In the genomic region with DNA sequence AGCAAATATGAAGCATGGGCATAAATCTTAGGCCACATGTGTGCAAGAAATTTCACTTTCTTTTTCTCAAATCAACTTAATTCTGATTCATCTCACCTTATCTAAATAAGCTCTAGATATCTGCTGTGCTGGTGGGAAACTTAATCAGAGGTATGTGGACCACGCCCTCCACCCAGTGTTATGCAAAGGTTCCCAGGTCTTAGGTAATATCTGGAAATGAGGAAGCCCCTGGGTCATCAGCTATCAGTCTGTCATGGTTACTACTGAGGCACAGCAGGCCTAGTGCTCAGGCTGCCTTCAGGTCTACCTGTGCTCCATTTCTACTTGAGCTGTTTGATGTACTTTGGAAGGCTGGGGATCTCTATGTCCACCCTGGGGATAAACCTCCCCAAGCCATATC, we compare ENCODE assay signal across 23 cellular contexts.
DNase-seq lines count a peak whose midpoint lies in the region; ATAC-seq, FAIRE-seq and TF ChIP-seq lines count a peak whose summit lies in the region.
"Had no signal": no experiment of that assay in that cellular context is flagged by ENCODE, and none has a peak within 500 bp of the region (broad histone marks: within the 10 kb centered on the region; RNA-seq: fewer than 3 reads in every experiment).

No MANE protein-coding gene starts in this region.

- H3K27ac ChIP-seq in HUES6 (ENCODE audit: low read depth, low read length) (peak overlapping the region; percentile 54; the same call in 1 of the 2 replicates), H1 (ENCODE audit: low read depth, low read length) (no peak overlapping the region), mesendoderm (ENCODE audit: low read depth, low read length) (no peak overlapping the region), esophagus muscularis mucosa (replicated peaks in 1 of 4) (no peak overlapping the region), testis (no peak overlapping the region)
- H3K27ac ChIP-seq: C4-2B, HL-60, Peyer's patch, SJCRH30 had no signal

- WGBS in H1 (ENCODE audit: extremely low coverage in 1 of 2, insufficient coverage in 1 of 2, insufficient read length in 1 of 2, insufficient replicate concordance in 2 of 2, low coverage in 1 of 2, low lambda C conversion rate in 2 of 2, missing lambda C conversion rate in 1 of 2), 2 experiments: 71% methylated on average over 1 of the region's 1 CpG; no CpG with 5 or more reads in 1 of the 2 experiments
- WGBS in mesendoderm (ENCODE audit: extremely low coverage, insufficient coverage, low lambda C conversion rate): no CpG with 5 or more reads among the region's 1 CpG
- WGBS in esophagus muscularis mucosa: 60% methylated on average over 1 of the region's 1 CpG
- 88 to 93% methylated on average over 1 of the region's 1 CpG for WGBS in testis, 2 donors

- TF ChIP-seq RAD21 in H1 (IDR thresholded peaks at IDR 0.05 in 1 of 2, conservative IDR thresholded peaks at IDR 0.05 in 1 of 2; ENCODE audit: low read depth in 2 of 2, low read length in 2 of 2): no peak

- H3K9ac ChIP-seq in HUES6 (ENCODE audit: low read length): no peak overlapping the region
- no peak overlapping the region for H3K9ac ChIP-seq in H1 (replicated peaks in 1 of 4; ENCODE audit: extremely low read depth in 1 of 4, low read depth in 3 of 4, low read length in 3 of 4)
- no peak overlapping the region for H3K9ac ChIP-seq in mesendoderm (ENCODE audit: low read length)

- H3K27ac Mint-ChIP-seq in activated naive CD8-positive, alpha-beta T cell treated with anti-CD3 and anti-CD28 coated beads, Interleukin-2, amount 50 U/mL, for 24 hours: no peak overlapping the region
- H3K27ac Mint-ChIP-seq: CD8-positive, alpha-beta memory T cell had no signal

- no peaks in the 10 kb centered on the region for H4K20me1 ChIP-seq in H1 (replicated peaks in 1 of 2; ENCODE audit: control insufficient read depth in 1 of 2, insufficient read depth in 2 of 2, low read length in 2 of 2)

- no peak overlapping the region for H2BK20ac ChIP-seq in H1 (ENCODE audit: low read length)

- no peaks in the 10 kb centered on the region for H3K9me3 Mint-ChIP-seq in activated naive CD8-positive, alpha-beta T cell treated with anti-CD3 and anti-CD28 coated beads, Interleukin-2, amount 50 U/mL, for 24 hours
- H3K9me3 Mint-ChIP-seq: CD8-positive, alpha-beta memory T cell had no signal

- H3K79me1 ChIP-seq in H1 (ENCODE audit: low read depth, low read length): no peaks in the 10 kb centered on the region
- no peaks in the 10 kb centered on the region for H3K79me1 ChIP-seq in mesendoderm (ENCODE audit: low read length)

- intact Hi-C loops in esophagus muscularis mucosa (cut with DNase I) (no loop called here), testis (cut with DNase I; ENCODE audit: low total_unique reads) (no loop called here)

- no peaks in the 10 kb centered on the region for H3K36me3 Mint-ChIP-seq in activated naive CD8-positive, alpha-beta T cell treated with anti-CD3 and anti-CD28 coated beads, Interleukin-2, amount 50 U/mL, for 24 hours (ENCODE audit: low read depth)
- H3K36me3 Mint-ChIP-seq: CD8-positive, alpha-beta memory T cell had no signal

- H3K27me3 ChIP-seq in HUES6 (ENCODE audit: control insufficient read depth, insufficient read depth, low read length) (no peaks in the 10 kb centered on the region), H1 (replicated peaks in 1 of 4; ENCODE audit: control insufficient read depth in 3 of 4, extremely low read depth in 1 of 4, insufficient read depth in 3 of 4, low read length in 3 of 4) (no peaks in the 10 kb centered on the region), mesendoderm (ENCODE audit: insufficient read depth, low read length, poor library complexity) (no peaks in the 10 kb centered on the region), esophagus muscularis mucosa (no peaks in the 10 kb centered on the region), testis (no peaks in the 10 kb centered on the region)
- H3K27me3 ChIP-seq: Peyer's patch, SJCRH30 had no signal

- H3K23me2 ChIP-seq in H1 (ENCODE audit: low read depth, low read length): no peaks in the 10 kb centered on the region

- H2BK5ac ChIP-seq in H1 (ENCODE audit: low read depth, low read length): no peak overlapping the region
- H2BK5ac ChIP-seq in mesendoderm (ENCODE audit: low read length): no peak overlapping the region

- H3K9me3 ChIP-seq in HUES6 (ENCODE audit: control insufficient read depth, insufficient read depth, low read depth, low read length): no peaks in the 10 kb centered on the region
- H3K9me3 ChIP-seq in H1 (ENCODE audit: insufficient read depth in 2 of 2, low read depth in 1 of 2, low read length in 1 of 2): no peaks in the 10 kb centered on the region
- no peaks in the 10 kb centered on the region for H3K9me3 ChIP-seq in esophagus muscularis mucosa
- no peaks in the 10 kb centered on the region for H3K9me3 ChIP-seq in testis
- H3K9me3 ChIP-seq: HAP-1, Peyer's patch, SJCRH30 had no signal

- H3K27me3 Mint-ChIP-seq in activated naive CD8-positive, alpha-beta T cell treated with anti-CD3 and anti-CD28 coated beads, Interleukin-2, amount 50 U/mL, for 24 hours: no peaks in the 10 kb centered on the region

- H2AK5ac ChIP-seq in H1 (ENCODE audit: low read depth, low read length) (no peak overlapping the region), mesendoderm (ENCODE audit: low read length) (no peak overlapping the region)

- H3K56ac ChIP-seq in H1 (replicated peaks; ENCODE audit: insufficient read length, low read depth, low read length) (no peak overlapping the region), mesendoderm (ENCODE audit: low read length) (no peak overlapping the region)

- H2BK12ac ChIP-seq in H1 (ENCODE audit: low read depth, low read length): no peak overlapping the region

- ATAC-seq in activated naive CD8-positive, alpha-beta T cell treated with anti-CD3 and anti-CD28 coated beads, Interleukin-2, amount 50 U/mL, for 24 hours: no peak
- ATAC-seq in GM18498 (IDR thresholded peaks at IDR 0.05; ENCODE audit: unreplicated experiment): no peak

- no peak overlapping the region for H4K91ac ChIP-seq in H1 (replicated peaks; ENCODE audit: insufficient read length, low read length)

- H3K4me2 ChIP-seq in H1 (ENCODE audit: insufficient read depth in 1 of 2, low read depth in 2 of 2, low read length in 2 of 2) (no peak overlapping the region), mesendoderm (ENCODE audit: low read length) (no peak overlapping the region)

- peaks cover 11% of the 10 kb centered on the region for H3K4me1 ChIP-seq in HUES6 (ENCODE audit: control insufficient read depth, insufficient read depth, low read length)
- peaks cover 0 to 5% (median 2%) of the 10 kb centered on the region in 4 experiments; a peak in 2 of 7 replicates for H3K4me1 ChIP-seq in H1 (replicated peaks in 1 of 4; ENCODE audit: control insufficient read depth in 3 of 4, insufficient read depth in 4 of 4, low read length in 3 of 4)
- H3K4me1 ChIP-seq in mesendoderm (ENCODE audit: control insufficient read depth, low read depth, low read length): peaks cover 2% of the 10 kb centered on the region
- no peaks in the 10 kb centered on the region for H3K4me1 ChIP-seq in esophagus muscularis mucosa
- H3K4me1 ChIP-seq in testis: no peaks in the 10 kb centered on the region
- H3K4me1 ChIP-seq: HAP-1, Peyer's patch, SJCRH30 had no signal

- H2AFZ ChIP-seq in H1 (ENCODE audit: low read length): no peak overlapping the region

- POLR2A ChIA-PET in H1 (lab: Charles Lee; ENCODE audit: partially characterized antibody): no interaction called here

- H4K8ac ChIP-seq in H1 (ENCODE audit: extremely low read depth, insufficient read depth, low read length) (no peak overlapping the region), mesendoderm (ENCODE audit: low read depth, low read length) (no peak overlapping the region)

- no peak for DNase-seq in H1 (ENCODE audit: low read depth in 1 of 2, low spot score in 2 of 2)
- peak; percentile 77 for DNase-seq in mesendoderm
- DNase-seq in activated naive CD8-positive, alpha-beta T cell treated with anti-CD3 and anti-CD28 coated beads, Interleukin-2, amount 50 U/mL, for 24 hours: no peak
- no peak for DNase-seq in esophagus muscularis mucosa (ENCODE audit: extremely low spot score)
- DNase-seq in testis: no peak
- DNase-seq: CD8-positive, alpha-beta memory T cell; DMS53; GF-D8; KG1; NCI-H1092 treated with DMSO at 0.1 percent for 48 hours; NCI-H1436 treated with DMSO at 0.1 percent for 48 hours; NCI-H2029; NCI-H345; NCI-H524; NCI-H82; Peyer's patch; SJCRH30 had no signal

- H3K4me3 ChIP-seq in HUES6 (ENCODE audit: low read depth, low read length) (no peak overlapping the region), H1 (ENCODE audit: extremely low read depth in 1 of 4, insufficient read depth in 2 of 4, low read depth in 3 of 4, low read length in 4 of 4) (no peak overlapping the region), mesendoderm (ENCODE audit: low read length) (no peak overlapping the region), esophagus muscularis mucosa (no peak overlapping the region), testis (no peak overlapping the region)
- H3K4me3 ChIP-seq: HAP-1, Peyer's patch, SJCRH30 had no signal

- no peaks in the 10 kb centered on the region for H3K4me1 Mint-ChIP-seq in activated naive CD8-positive, alpha-beta T cell treated with anti-CD3 and anti-CD28 coated beads, Interleukin-2, amount 50 U/mL, for 24 hours

- H3K23ac ChIP-seq in H1 (ENCODE audit: insufficient read length) (no peak overlapping the region), mesendoderm (ENCODE audit: low read length) (no peak overlapping the region)

- FAIRE-seq in H1 (lab: Jason Lieb, UNC): peak; percentile 32
- FAIRE-seq: D721Med had no signal

- H3K36me3 ChIP-seq in HUES6 (ENCODE audit: control insufficient read depth, insufficient read depth, low read length): no peaks in the 10 kb centered on the region
- H3K36me3 ChIP-seq in H1 (ENCODE audit: control insufficient read depth in 2 of 4, insufficient read depth in 4 of 4, low read length in 3 of 4): no peaks in the 10 kb centered on the region
- no peaks in the 10 kb centered on the region for H3K36me3 ChIP-seq in mesendoderm (ENCODE audit: control insufficient read depth, insufficient read depth, low read length)
- H3K36me3 ChIP-seq in esophagus muscularis mucosa: no peaks in the 10 kb centered on the region
- H3K36me3 ChIP-seq in testis (ENCODE audit: low read depth, missing control alignments): no peaks in the 10 kb centered on the region
- H3K36me3 ChIP-seq: HAP-1, Peyer's patch, SJCRH30 had no signal

- TF ChIP-seq CTCF in H1 (IDR thresholded peaks at IDR 0.05; ENCODE audit: control extremely low read depth in 1 of 3, insufficient read depth in 1 of 3, low read depth in 1 of 3, low read length in 3 of 3): no peak
- TF ChIP-seq CTCF in esophagus muscularis mucosa (IDR thresholded peaks at IDR 0.05): no peak
- no peak for TF ChIP-seq CTCF in testis (IDR thresholded peaks at IDR 0.05)

- no peak overlapping the region for H3K18ac ChIP-seq in H1 (ENCODE audit: extremely low read depth, low read length)
- no peak overlapping the region for H3K18ac ChIP-seq in mesendoderm (ENCODE audit: low read length)

- H4K5ac ChIP-seq in H1 (ENCODE audit: insufficient read length, low read depth, low read length) (no peak overlapping the region), mesendoderm (ENCODE audit: low read length) (no peak overlapping the region)

- TF ChIP-seq EP300 in H1 (IDR thresholded peaks at IDR 0.05; ENCODE audit: borderline replicate concordance in 1 of 2, low read depth in 2 of 2, low read length in 2 of 2): no peak
- TF ChIP-seq EP300 in esophagus muscularis mucosa (IDR thresholded peaks at IDR 0.05): no peak

- H2BK120ac ChIP-seq in H1 (replicated peaks; ENCODE audit: low read depth, low read length) (no peak overlapping the region), mesendoderm (ENCODE audit: low read depth, low read length) (no peak overlapping the region)

- H3K79me2 ChIP-seq in H1 (ENCODE audit: control insufficient read depth in 1 of 2, insufficient read depth in 2 of 2, low read length in 2 of 2): no peaks in the 10 kb centered on the region
- H3K79me2 ChIP-seq in mesendoderm (ENCODE audit: control insufficient read depth, insufficient read depth, low read length): no peaks in the 10 kb centered on the region

- H3K4ac ChIP-seq in H1 (replicated peaks; ENCODE audit: insufficient read length, low read depth, low read length) (no peak overlapping the region), mesendoderm (ENCODE audit: low read depth, low read length) (no peak overlapping the region)

- no peak overlapping the region for H2BK15ac ChIP-seq in H1 (ENCODE audit: low read length)
- no peak overlapping the region for H2BK15ac ChIP-seq in mesendoderm (replicated peaks; ENCODE audit: low read depth)

- CTCF ChIA-PET in H1 (lab: Charles Lee; ENCODE audit: partially characterized antibody): interaction anchor here (1.3 kb wide), 2 partner anchors 17 to 28 kb away, joined by 3 to 5 read pairs; no protein-coding TSS in a partner anchor

- H3K4me3 Mint-ChIP-seq in activated naive CD8-positive, alpha-beta T cell treated with anti-CD3 and anti-CD28 coated beads, Interleukin-2, amount 50 U/mL, for 24 hours: no peak overlapping the region
- H3K4me3 Mint-ChIP-seq: CD8-positive, alpha-beta memory T cell had no signal

- TF ChIP-seq POLR2A in H1 (IDR thresholded peaks at IDR 0.05; ENCODE audit: control extremely low read depth in 1 of 2, low read depth in 2 of 2, low read length in 2 of 2) (no peak), esophagus muscularis mucosa (IDR thresholded peaks at IDR 0.05; ENCODE audit: low read depth) (no peak), testis (IDR thresholded peaks at IDR 0.05) (no peak)

- H3K14ac ChIP-seq in H1 (ENCODE audit: insufficient read length): no peak overlapping the region
